28 cellular contexts compared by ENCODE assay signal in genomic region chr5:135154961-135155360, GRCh38.
"Had no signal": no experiment of that assay in that cellular context is flagged by ENCODE, and none has a peak within 500 bp of the region (broad histone marks: within the 10 kb centered on the region; RNA-seq: fewer than 3 reads in every experiment).

No MANE protein-coding gene starts in this region.

- H3K4me3 Mint-ChIP-seq: activated CD4-positive, alpha-beta memory T cell treated with anti-CD3 and anti-CD28 coated beads for 36 hours; activated naive CD8-positive, alpha-beta T cell treated with anti-CD3 and anti-CD28 coated beads for 36 hours; activated T-cell treated with anti-CD3 and anti-CD28 coated beads, Interleukin-2, amount 50 U/mL, for 4 hours; activated T-helper 1 cell treated with anti-CD3 and anti-CD28 coated beads, Interleukin-12 subunit alpha, Interleukin-12 subunit beta, Interleukin-2, Interleukin-4 antibody, amounts not matched to agents 30 ng/mL and 10 ng/mL and 1 ng/mL, durations not matched to agents 14 hours and 24 hours and 36 hours had no signal

- ATAC-seq: activated T-cell treated with anti-CD3 and anti-CD28 coated beads, Interleukin-2, amount 50 U/mL, for 4 hours; K562; PC-3 had no signal

- H3K27me3 ChIP-seq: brain microvascular endothelial cell had no signal

- H3K27ac ChIP-seq: brain microvascular endothelial cell had no signal

- H3K27ac Mint-ChIP-seq: activated CD4-positive, alpha-beta memory T cell treated with anti-CD3 and anti-CD28 coated beads for 36 hours; activated naive CD8-positive, alpha-beta T cell treated with anti-CD3 and anti-CD28 coated beads for 36 hours; activated T-helper 1 cell treated with anti-CD3 and anti-CD28 coated beads, Interleukin-12 subunit alpha, Interleukin-12 subunit beta, Interleukin-2, Interleukin-4 antibody, amounts not matched to agents 30 ng/mL and 10 ng/mL and 1 ng/mL, durations not matched to agents 14 hours and 24 hours and 36 hours had no signal

- H3K36me3 ChIP-seq: brain microvascular endothelial cell had no signal

- DNase-seq: activated CD4-positive, alpha-beta memory T cell treated with anti-CD3 and anti-CD28 coated beads for 36 hours; activated CD4-positive, alpha-beta T cell treated with anti-CD3 and anti-CD28 coated beads for 4 hours; activated CD4-positive, alpha-beta T cell treated with anti-CD3 and anti-CD28 coated beads, Interleukin-2, amount 50 U/mL, for 1 hour; activated CD4-positive, CD25-positive, alpha-beta regulatory T cell treated with anti-CD3 and anti-CD28 coated beads, Interleukin-2, amount 50 U/mL, for 72 hours; activated naive CD4-positive, alpha-beta T cell; activated naive CD4-positive, alpha-beta T cell treated with anti-CD3 and anti-CD28 coated beads, Interleukin-2, amount 50 U/mL, for 16 hours; activated naive CD8-positive, alpha-beta T cell treated with anti-CD3 and anti-CD28 coated beads for 36 hours; activated T-cell treated with anti-CD3 and anti-CD28 coated beads for 4 hours; activated T-cell treated with anti-CD3 and anti-CD28 coated beads, Interleukin-2, amount 50 U/mL, for 4 hours; amniotic stem cell; brain microvascular endothelial cell; central memory CD4-positive, alpha-beta T cell; NCI-H1092 treated with DMSO at 0.1 percent for 48 hours; NCI-H1417; NCI-H146; NCI-H187; NCI-H2029 treated with DMSO at 0.1 percent for 48 hours; NCI-H2107; NCI-H2171; NCI-H226; NCI-H446 treated with DMSO at 0.1 percent for 48 hours; NCI-H524; NCI-H69; Right ventricle myocardium superior; SW 1271 had no signal

- H3K4me1 Mint-ChIP-seq: activated naive CD8-positive, alpha-beta T cell treated with anti-CD3 and anti-CD28 coated beads for 36 hours had no signal

- H3K4me3 ChIP-seq: K562 had no signal

- H3K36me3 Mint-ChIP-seq: activated CD4-positive, alpha-beta memory T cell treated with anti-CD3 and anti-CD28 coated beads for 36 hours had no signal
